8 cellular contexts compared by ENCODE assay signal in the genomic region with DNA sequence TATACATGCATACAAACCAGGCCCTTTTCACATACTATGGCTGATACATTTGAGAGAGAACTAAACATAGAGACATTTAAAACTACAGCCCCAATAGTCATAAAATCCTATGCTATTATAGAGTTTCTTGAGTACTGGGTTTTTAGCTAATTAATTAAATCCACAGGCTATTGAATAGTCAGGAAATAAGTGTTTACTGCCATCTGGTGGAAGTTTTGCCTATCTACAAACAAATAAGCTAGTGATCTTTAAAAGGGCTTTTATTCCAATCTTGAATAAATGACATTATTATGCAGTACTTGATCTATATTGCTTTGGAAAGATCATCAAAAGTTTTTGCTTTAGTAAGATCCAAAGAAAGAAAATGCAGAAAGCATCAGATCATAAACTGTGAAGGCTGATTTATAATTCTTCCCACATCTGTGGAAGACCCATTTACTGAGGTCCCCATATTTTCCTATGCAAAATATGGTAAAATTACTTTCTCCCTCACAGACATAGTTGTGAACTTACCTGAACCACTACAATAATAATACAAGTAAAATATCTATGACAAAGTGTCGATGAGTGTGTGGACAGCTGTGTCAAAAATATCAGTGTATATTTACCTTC.
DNase-seq lines count a peak whose midpoint lies in the region; ATAC-seq, FAIRE-seq and TF ChIP-seq lines count a peak whose summit lies in the region.

No MANE protein-coding gene starts in this region.

- intact Hi-C loops in heart right ventricle (cut with DNase I) (loop anchor here in 4 of 10 donors (1.0 to 10.0 kb wide), 4 partner anchors 13 to 1267 kb away; no protein-coding TSS in a partner anchor), left ventricle myocardium superior (cut with micrococcal nuclease) (no loop called here), right lobe of liver (cut with DNase I) (no loop called here), lower leg skin (cut with DNase I; ENCODE audit: low total_unique reads) (no loop called here)
- intact Hi-C loops in activated naive CD4-positive, alpha-beta T cell treated with anti-CD3 and anti-CD28 coated beads for 36 hours (cut with micrococcal nuclease), result loop anchor here (1.0 to 5.0 kb wide), 4 partner anchors 267 to 1264 kb away; no protein-coding TSS in a partner anchor

- DNase-seq in heart right ventricle (no peak), left ventricle myocardium superior (no peak), NCI-H2081 treated with DMSO at 0.1 percent for 48 hours (lab: John Stamatoyannopoulos, UW) (peak; percentile 67), astrocyte of the hippocampus (ENCODE audit: low read depth, low spot score) (peak; percentile 59), right lobe of liver (no peak), urothelium cell line (ENCODE audit: low spot score) (no peak), lower leg skin (ENCODE audit: low spot score in 2 of 2) (no peak)
- DNase-seq in activated naive CD4-positive, alpha-beta T cell treated with anti-CD3 and anti-CD28 coated beads for 36 hours, result no peak

- no peak for TF ChIP-seq POLR2A in right lobe of liver (IDR thresholded peaks at IDR 0.05)
- no peak for TF ChIP-seq POLR2A in lower leg skin (IDR thresholded peaks at IDR 0.05)

- H3K9me3 Mint-ChIP-seq in activated naive CD4-positive, alpha-beta T cell treated with anti-CD3 and anti-CD28 coated beads for 36 hours, result no peaks in the 10 kb centered on the region

- TF ChIP-seq CTCF in heart right ventricle (IDR thresholded peaks at IDR 0.05), result peak; percentile 35 to 80 (median 66)
- peak; percentile 52 to 64 (median 58) for TF ChIP-seq CTCF in right lobe of liver (IDR thresholded peaks at IDR 0.05)
- no peak for TF ChIP-seq CTCF in lower leg skin (IDR thresholded peaks at IDR 0.05)

- WGBS in heart right ventricle, 2 donors, result 96 to 97% methylated on average over 1 of the region's 1 CpG
- WGBS in right lobe of liver (ENCODE audit: insufficient coverage, low coverage, low lambda C conversion rate, missing lambda C conversion rate), result 100% methylated on average over 1 of the region's 1 CpG
- 89 to 92% methylated on average over 1 of the region's 1 CpG for WGBS in lower leg skin, 2 donors

- ATAC-seq in heart right ventricle (no peak), left ventricle myocardium superior (no peak), right lobe of liver (peak in 3 of 4 donors; percentile 19 to 32 (median 31))

- no peak overlapping the region for H3K4me3 Mint-ChIP-seq in activated naive CD4-positive, alpha-beta T cell treated with anti-CD3 and anti-CD28 coated beads for 36 hours

- no peak for FAIRE-seq in urothelium cell line (lab: Jason Lieb, UNC)

- H3K9me3 ChIP-seq in heart right ventricle (no peaks in the 10 kb centered on the region), right lobe of liver (no peaks in the 10 kb centered on the region)

- CTCF ChIA-PET in activated naive CD4-positive, alpha-beta T cell treated with anti-CD3 and anti-CD28 coated beads for 36 hours (lab: Charles Lee), result interaction anchor here (0.5 to 1.8 kb wide), 19 partner anchors 9 to 1471 kb away, joined by 3 to 8 read pairs (median 4); no protein-coding TSS in a partner anchor

- H3K36me3 Mint-ChIP-seq in activated naive CD4-positive, alpha-beta T cell treated with anti-CD3 and anti-CD28 coated beads for 36 hours (ENCODE audit: low read depth), result peaks cover 13% of the 10 kb centered on the region

- H3K27me3 ChIP-seq in heart right ventricle, result no peaks in the 10 kb centered on the region
- no peaks in the 10 kb centered on the region for H3K27me3 ChIP-seq in right lobe of liver

- peaks cover 0 to 32% (median 0%) of the 10 kb centered on the region in 9 donors for H3K36me3 ChIP-seq in heart right ventricle
- H3K36me3 ChIP-seq in right lobe of liver, result peaks cover 0 to 5% (median 0%) of the 10 kb centered on the region in 4 donors

- no peak overlapping the region for H3K27ac Mint-ChIP-seq in activated naive CD4-positive, alpha-beta T cell treated with anti-CD3 and anti-CD28 coated beads for 36 hours

- H3K4me3 ChIP-seq in heart right ventricle (no peak overlapping the region), right lobe of liver (no peak overlapping the region), lower leg skin (ENCODE audit: low read depth, poor library complexity, severe bottlenecking) (no peak overlapping the region)

- H3K27ac ChIP-seq in heart right ventricle (no peak overlapping the region), right lobe of liver (no peak overlapping the region)

- H3K4me1 Mint-ChIP-seq in activated naive CD4-positive, alpha-beta T cell treated with anti-CD3 and anti-CD28 coated beads for 36 hours (ENCODE audit: low read depth), result no peaks in the 10 kb centered on the region

- H3K4me1 ChIP-seq in heart right ventricle (peaks cover 0 to 24% (median 18%) of the 10 kb centered on the region in 9 donors), right lobe of liver (peaks cover 0 to 22% (median 4%) of the 10 kb centered on the region in 4 donors)

- no peaks in the 10 kb centered on the region for H3K27me3 Mint-ChIP-seq in activated naive CD4-positive, alpha-beta T cell treated with anti-CD3 and anti-CD28 coated beads for 36 hours (ENCODE audit: low read depth)

Comparison
In these comparisons a context has a peak if more than half of its experiments do, and no peak if none do; other contexts are left out.
1. ATAC-seq: peak in right lobe of liver (3 of 4); none in heart right ventricle (0 of 8) and left ventricle myocardium superior (single experiment).
2. DNase-seq: peak in NCI-H2081 treated with DMSO at 0.1 percent for 48 hours (single experiment) and astrocyte of the hippocampus (single experiment); none in heart right ventricle (0 of 2), left ventricle myocardium superior (single experiment), right lobe of liver (0 of 3), urothelium cell line (single experiment), activated naive CD4-positive, alpha-beta T cell treated with anti-CD3 and anti-CD28 coated beads for 36 hours (single experiment) and lower leg skin (0 of 2).
3. CTCF ChIP-seq: peak in heart right ventricle (9 of 9) and right lobe of liver (4 of 4); none in lower leg skin (0 of 3).